Comparison of ENCODE assay signal across 9 cellular contexts in the genomic region with DNA sequence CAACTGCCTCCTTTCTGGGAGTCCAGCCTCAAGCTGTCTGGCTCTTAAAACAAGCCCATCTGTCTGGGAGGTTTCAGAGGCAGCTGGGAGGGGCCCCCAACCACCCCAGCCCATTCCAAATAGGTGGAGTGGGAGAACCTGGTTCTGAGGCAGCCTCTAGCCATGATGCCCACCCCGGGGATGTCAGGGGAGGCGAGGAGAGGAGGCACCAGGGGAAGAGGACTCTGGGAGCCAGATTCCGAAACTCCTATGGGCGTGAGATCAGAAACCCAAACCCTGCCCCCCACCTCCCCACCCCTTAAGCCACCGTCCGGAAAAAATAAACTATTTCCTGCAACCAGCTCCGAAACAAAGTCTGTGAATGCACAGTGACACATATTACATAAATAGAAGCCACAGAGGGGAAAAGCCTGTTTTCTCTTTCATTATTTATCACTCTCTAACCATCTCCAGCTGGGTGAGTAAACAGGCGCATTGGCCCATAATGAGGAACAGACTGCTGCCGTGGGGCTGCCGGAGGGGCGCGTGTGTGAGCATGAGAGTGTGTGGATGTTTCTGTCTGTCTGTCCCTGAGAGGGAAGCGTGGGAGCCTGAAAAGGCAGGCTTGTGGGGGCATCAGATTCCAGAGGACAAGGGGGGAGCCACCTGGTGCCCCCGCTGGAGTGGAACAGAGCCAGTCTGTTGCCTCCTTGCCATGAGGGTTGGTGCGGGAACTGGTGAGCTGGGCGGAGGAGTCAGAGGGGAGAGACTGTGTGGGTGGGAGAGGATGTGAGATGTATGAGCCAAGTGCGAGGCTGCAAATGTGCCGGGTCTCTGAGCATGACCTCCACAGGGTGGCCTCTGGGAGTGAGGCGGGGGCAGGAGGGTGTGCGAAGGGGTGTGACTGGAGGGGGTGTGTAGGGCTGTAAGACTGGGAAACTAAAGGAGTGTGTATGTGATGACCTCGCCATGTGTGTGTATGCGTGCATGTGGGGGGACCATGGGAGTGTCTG. TPM values are rescaled to one million over a fixed set of nuclear protein-coding genes. Genes with fewer than 3 reads are reported as not detected.
A peak's percentile ranks its signal among the peaks of the same experiment; 100 is the strongest.
DNase-seq lines count a peak whose midpoint lies in the region; ATAC-seq, FAIRE-seq and TF ChIP-seq lines count a peak whose summit lies in the region.
"Had no signal": no experiment of that assay in that cellular context is flagged by ENCODE, and none has a peak within 500 bp of the region (broad histone marks: within the 10 kb centered on the region; RNA-seq: fewer than 3 reads in every experiment).

No MANE protein-coding gene starts in this region.

- H3K4me3 Mint-ChIP-seq in CD4-positive, CD25-positive, alpha-beta regulatory T cell: peak overlapping the region; percentile 60 to 90 (median 74)

- peaks cover 4% of the 10 kb centered on the region for H4K20me1 ChIP-seq in osteoblast (ENCODE audit: insufficient read depth, low read length)

- no peak for TF ChIP-seq CTCF in osteoblast (IDR thresholded peaks at IDR 0.05; ENCODE audit: extremely low read depth, low read depth, low read length)

- peak overlapping the region; percentile 66 for H3K4me3 ChIP-seq in CD4-positive, CD25-positive, alpha-beta regulatory T cell (ENCODE audit: low read depth, low read length)
- H3K4me3 ChIP-seq in osteoblast (ENCODE audit: insufficient read depth, low read length): peak overlapping the region; percentile 40
- H3K4me3 ChIP-seq in small intestine (ENCODE audit: low read depth in 1 of 2, low read length in 2 of 2): no peak overlapping the region
- H3K4me3 ChIP-seq: pancreas had no signal

- H3K27me3 Mint-ChIP-seq in CD4-positive, CD25-positive, alpha-beta regulatory T cell: peaks cover 45% of the 10 kb centered on the region

- H3K27ac ChIP-seq in CD4-positive, CD25-positive, alpha-beta regulatory T cell (ENCODE audit: insufficient read depth, low read length, poor library complexity, severe bottlenecking): no peak overlapping the region
- H3K27ac ChIP-seq in osteoblast (ENCODE audit: low read depth, low read length) (no peak overlapping the region), small intestine (ENCODE audit: low read depth in 1 of 2, low read length in 1 of 2) (peak overlapping the region in 1 of 2 donors; percentile 15)
- H3K27ac ChIP-seq: pancreas had no signal

- H3K4me2 ChIP-seq in osteoblast (ENCODE audit: insufficient read depth, low read length): peak overlapping the region; percentile 66

- H3K9me3 ChIP-seq in CD4-positive, CD25-positive, alpha-beta regulatory T cell (ENCODE audit: control insufficient read depth in 2 of 2, low read length in 2 of 2): no peaks in the 10 kb centered on the region
- H3K9me3 ChIP-seq in osteoblast (ENCODE audit: low read depth, low read length): no peaks in the 10 kb centered on the region
- H3K9me3 ChIP-seq in small intestine (ENCODE audit: control insufficient read depth, low read depth): no peaks in the 10 kb centered on the region
- H3K9me3 ChIP-seq: pancreas had no signal

- H3K27ac Mint-ChIP-seq in CD4-positive, CD25-positive, alpha-beta regulatory T cell: peak overlapping the region; percentile 77 to 89 (median 85)

- peaks cover 0 to 24% (median 12%) of the 10 kb centered on the region in 4 donors for H3K4me1 Mint-ChIP-seq in CD4-positive, CD25-positive, alpha-beta regulatory T cell

- H3K79me2 ChIP-seq in osteoblast (ENCODE audit: insufficient read depth, low read length): no peaks in the 10 kb centered on the region

- peak; percentile 79 to 84 for ATAC-seq in CD4-positive, CD25-positive, alpha-beta regulatory T cell (ENCODE audit: low read depth in 2 of 2)
- ATAC-seq in HG03108 (IDR thresholded peaks at IDR 0.05; ENCODE audit: unreplicated experiment): peak; percentile 78
- ATAC-seq in SK-N-SH treated with all-trans-retinoic acid at 6 μM for 48 hours: peak; percentile 92

- H3K4me1 ChIP-seq in CD4-positive, CD25-positive, alpha-beta regulatory T cell (ENCODE audit: control insufficient read depth, insufficient read depth, low read length, poor library complexity, severe bottlenecking): peaks cover 20% of the 10 kb centered on the region
- H3K4me1 ChIP-seq in osteoblast (ENCODE audit: insufficient read depth, low read length): peaks cover 11% of the 10 kb centered on the region
- peaks cover 0 to 2% of the 10 kb centered on the region in 2 donors for H3K4me1 ChIP-seq in small intestine (ENCODE audit: control insufficient read depth in 2 of 2, insufficient read depth in 1 of 2, low read depth in 1 of 2, low read length in 1 of 2)

- no peaks in the 10 kb centered on the region for H3K9me3 Mint-ChIP-seq in CD4-positive, CD25-positive, alpha-beta regulatory T cell

- peak overlapping the region; percentile 47 for H2AFZ ChIP-seq in osteoblast (ENCODE audit: low read length)

- H3K36me3 ChIP-seq in CD4-positive, CD25-positive, alpha-beta regulatory T cell (ENCODE audit: control insufficient read depth, insufficient read depth, low read length): no peaks in the 10 kb centered on the region
- H3K36me3 ChIP-seq in osteoblast (ENCODE audit: insufficient read depth, low read length) (no peaks in the 10 kb centered on the region), small intestine (ENCODE audit: control insufficient read depth in 2 of 2, insufficient read depth in 2 of 2, low read length in 2 of 2) (no peaks in the 10 kb centered on the region)
- H3K36me3 ChIP-seq: pancreas had no signal

- FAIRE-seq in small intestine (lab: Jason Lieb, UNC): no peak
- FAIRE-seq: pancreas had no signal

- DNase-seq in CD4-positive, CD25-positive, alpha-beta regulatory T cell: peak in 2 of 3 donors; percentile 40 to 67
- peak; percentile 24 for DNase-seq in amniotic epithelial cell (ENCODE audit: low read depth)
- peak; percentile 93 for DNase-seq in osteoblast (ENCODE audit: insufficient read length, low spot score, missing footprints)
- DNase-seq in small intestine: no peak
- no peak for DNase-seq in superior temporal gyrus (ENCODE audit: extremely low spot score)
- DNase-seq: pancreas had no signal

- WGBS in small intestine, 3 donors: 37 to 77% (median 63%) methylated on average over 22 of the region's 22 CpGs

- peaks cover 9% of the 10 kb centered on the region for H3K27me3 ChIP-seq in CD4-positive, CD25-positive, alpha-beta regulatory T cell (ENCODE audit: control insufficient read depth, insufficient read depth, low read length)
- H3K27me3 ChIP-seq in osteoblast (ENCODE audit: insufficient read depth, low read length): peaks cover 13% of the 10 kb centered on the region
- no peaks in the 10 kb centered on the region for H3K27me3 ChIP-seq in small intestine (ENCODE audit: control insufficient read depth in 2 of 2, insufficient read depth in 2 of 2, low read length in 2 of 2)
- H3K27me3 ChIP-seq: pancreas had no signal

- peaks cover 4% of the 10 kb centered on the region for H3K36me3 Mint-ChIP-seq in CD4-positive, CD25-positive, alpha-beta regulatory T cell

- TF ChIP-seq POLR2A in GM19193 (IDR thresholded peaks at IDR 0.05; ENCODE audit: extremely low read depth, insufficient read depth, insufficient read length): peak; percentile 54

TF ChIP-seq in SK-N-SH treated with all-trans-retinoic acid at 6 μM for 48 hours, 23 proteins besides CTCF, POLR2A, EP300 and RAD21:
- TF ChIP-seq ZNF8 (CRISPR knock-in tag; IDR thresholded peaks at IDR 0.05): no peak
- TF ChIP-seq, protein P1, sequence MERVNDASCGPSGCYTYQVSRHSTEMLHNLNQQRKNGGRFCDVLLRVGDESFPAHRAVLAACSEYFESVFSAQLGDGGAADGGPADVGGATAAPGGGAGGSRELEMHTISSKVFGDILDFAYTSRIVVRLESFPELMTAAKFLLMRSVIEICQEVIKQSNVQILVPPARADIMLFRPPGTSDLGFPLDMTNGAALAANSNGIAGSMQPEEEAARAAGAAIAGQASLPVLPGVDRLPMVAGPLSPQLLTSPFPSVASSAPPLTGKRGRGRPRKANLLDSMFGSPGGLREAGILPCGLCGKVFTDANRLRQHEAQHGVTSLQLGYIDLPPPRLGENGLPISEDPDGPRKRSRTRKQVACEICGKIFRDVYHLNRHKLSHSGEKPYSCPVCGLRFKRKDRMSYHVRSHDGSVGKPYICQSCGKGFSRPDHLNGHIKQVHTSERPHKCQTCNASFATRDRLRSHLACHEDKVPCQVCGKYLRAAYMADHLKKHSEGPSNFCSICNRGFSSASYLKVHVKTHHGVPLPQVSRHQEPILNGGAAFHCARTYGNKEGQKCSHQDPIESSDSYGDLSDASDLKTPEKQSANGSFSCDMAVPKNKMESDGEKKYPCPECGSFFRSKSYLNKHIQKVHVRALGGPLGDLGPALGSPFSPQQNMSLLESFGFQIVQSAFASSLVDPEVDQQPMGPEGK (CRISPR knock-in tag; IDR thresholded peaks at IDR 0.05; ENCODE audit: borderline replicate concordance): peak; percentile 44; the same call in 1 of the 2 replicates
- peak; percentile 90 for TF ChIP-seq TCF4 (CRISPR knock-in tag; IDR thresholded peaks at IDR 0.05; ENCODE audit: borderline replicate concordance)

RNA-seq across cellular contexts. Expression of a gene that starts 14.3 kb away (rescaled TPM):
- total RNA-seq in CD4-positive, CD25-positive, alpha-beta regulatory T cell: 9.9 TPM
- under 1 TPM; 0.26 to 0.49 (median 0.33) TPM for polyA plus RNA-seq in CD4-positive, CD25-positive, alpha-beta regulatory T cell
- 2.9 and 3.3 TPM in 2 replicates for total RNA-seq in osteoblast
- 10 to 100 TPM; 13.8 to 18.5 (median 14.3) TPM for polyA plus RNA-seq in small intestine

Comparison
In these comparisons a context has a peak if more than half of its experiments do, and no peak if none do; other contexts are left out.
1. DNase-seq: peak in CD4-positive, CD25-positive, alpha-beta regulatory T cell (2 of 3), amniotic epithelial cell (single experiment) and osteoblast (single experiment); none in small intestine (single experiment) and superior temporal gyrus (single experiment).
2. H3K4me3 ChIP-seq: peak in CD4-positive, CD25-positive, alpha-beta regulatory T cell (single experiment) and osteoblast (single experiment); none in small intestine (0 of 2).
3. Peak in every context shown above with its lines, with median percentiles within 50 percentile points of each other: ATAC-seq.